20 cellular contexts compared by ENCODE assay signal in the genomic region with DNA sequence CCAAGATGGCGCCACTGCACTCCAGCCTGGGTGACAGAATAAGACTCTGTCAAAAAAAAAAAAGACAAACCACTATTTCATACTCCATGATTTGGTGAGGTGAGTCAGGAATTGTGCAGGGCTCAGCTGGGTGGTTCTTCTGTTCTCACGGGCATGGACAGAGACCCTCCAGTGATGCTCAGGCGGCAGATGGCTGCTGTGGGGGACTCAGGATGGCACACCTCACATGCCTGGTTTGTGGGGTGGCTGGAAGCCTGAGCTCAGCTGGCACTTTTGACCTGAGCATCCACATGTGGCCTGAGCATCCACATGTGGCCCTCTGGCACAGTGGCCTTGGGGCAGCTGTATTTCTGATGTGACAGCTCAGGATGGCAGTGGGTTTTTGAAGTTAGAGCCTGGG.
DNase-seq lines count a peak whose midpoint lies in the region; ATAC-seq, FAIRE-seq and TF ChIP-seq lines count a peak whose summit lies in the region.
"Had no signal": no experiment of that assay in that cellular context is flagged by ENCODE, and none has a peak within 500 bp of the region (broad histone marks: within the 10 kb centered on the region; RNA-seq: fewer than 3 reads in every experiment).

No MANE protein-coding gene starts in this region.

- peaks cover 13% of the 10 kb centered on the region; the same call in 2 of the 3 replicates for H3K36me3 Mint-ChIP-seq in GM23338 (ENCODE audit: low read depth)

- H3K56ac ChIP-seq in H1 (replicated peaks; ENCODE audit: insufficient read length, low read depth, low read length): no peak overlapping the region

- H3K9me2 ChIP-seq in GM23338 (ENCODE audit: insufficient read depth): no peaks in the 10 kb centered on the region

- H2BK5ac ChIP-seq in H1 (ENCODE audit: low read depth, low read length) (no peak overlapping the region), neuronal stem cell (ENCODE audit: low read length) (no peak overlapping the region)

- H3K9me3 Mint-ChIP-seq in GM23338: peaks cover 14% of the 10 kb centered on the region
- H3K9me3 Mint-ChIP-seq: CD4-positive, alpha-beta T cell had no signal

- H3K18ac ChIP-seq in H1 (ENCODE audit: extremely low read depth, low read length): no peak overlapping the region
- peak overlapping the region; percentile 58 for H3K18ac ChIP-seq in neuronal stem cell (ENCODE audit: low read length)

- no peak overlapping the region for H4K5ac ChIP-seq in H1 (ENCODE audit: insufficient read length, low read depth, low read length)

- CTCF ChIA-PET in H1 (lab: Charles Lee; ENCODE audit: partially characterized antibody): no interaction called here

- H3K4me2 ChIP-seq in BLaER1: peak overlapping the region; percentile 93
- no peak overlapping the region for H3K4me2 ChIP-seq in GM23338
- H3K4me2 ChIP-seq in H1 (ENCODE audit: insufficient read depth in 1 of 2, low read depth in 2 of 2, low read length in 2 of 2): no peak overlapping the region
- H3K4me2 ChIP-seq in neuronal stem cell (ENCODE audit: insufficient read depth, low read length, poor library complexity, severe bottlenecking): no peak overlapping the region

- H3K27ac ChIP-seq in BLaER1 (peak overlapping the region; percentile 93), GM23338 (ENCODE audit: low read depth) (no peak overlapping the region), H1 (ENCODE audit: low read depth, low read length) (no peak overlapping the region), neuronal stem cell (replicated peaks; ENCODE audit: low read length) (no peak overlapping the region)
- H3K27ac ChIP-seq: C4-2B, HL-60 had no signal

- H3K4me3 ChIP-seq in BLaER1: peak overlapping the region; percentile 4; the same call in 1 of the 2 replicates
- H3K4me3 ChIP-seq in GM23338: no peak overlapping the region
- H3K4me3 ChIP-seq in H1 (ENCODE audit: extremely low read depth in 1 of 4, insufficient read depth in 2 of 4, low read depth in 3 of 4, low read length in 4 of 4): no peak overlapping the region
- H3K4me3 ChIP-seq in neuronal stem cell (ENCODE audit: low read length in 2 of 2): no peak overlapping the region
- H3K4me3 ChIP-seq: K562 had no signal

- H3K4me1 ChIP-seq in BLaER1 (peaks cover 86% of the 10 kb centered on the region), GM23338 (ENCODE audit: insufficient read depth) (peaks cover 18% of the 10 kb centered on the region), H1 (replicated peaks in 1 of 4; ENCODE audit: control insufficient read depth in 3 of 4, insufficient read depth in 4 of 4, low read length in 3 of 4) (peaks cover 7 to 19% (median 11%) of the 10 kb centered on the region in 4 experiments), neuronal stem cell (ENCODE audit: control insufficient read depth in 2 of 2, insufficient read depth in 1 of 2, low read depth in 1 of 2, low read length in 2 of 2) (peaks cover 25 to 46% of the 10 kb centered on the region in 2 donors)
- H3K4me1 ChIP-seq: Caco-2 had no signal

- H3K27me3 ChIP-seq in BLaER1: no peaks in the 10 kb centered on the region
- H3K27me3 ChIP-seq in GM23338 (ENCODE audit: insufficient read depth): no peaks in the 10 kb centered on the region
- no peaks in the 10 kb centered on the region for H3K27me3 ChIP-seq in H1 (replicated peaks in 1 of 4; ENCODE audit: control insufficient read depth in 3 of 4, extremely low read depth in 1 of 4, insufficient read depth in 3 of 4, low read length in 3 of 4)
- H3K27me3 ChIP-seq in neuronal stem cell (ENCODE audit: control insufficient read depth in 3 of 3, insufficient read depth in 3 of 3, low read depth in 1 of 3, low read length in 3 of 3): no peaks in the 10 kb centered on the region

- H3K27ac Mint-ChIP-seq in GM23338: no peak overlapping the region
- H3K27ac Mint-ChIP-seq: B cell; CD4-positive, alpha-beta T cell; H9 had no signal

- no peak overlapping the region for H2AK5ac ChIP-seq in H1 (ENCODE audit: low read depth, low read length)
- H2AK5ac ChIP-seq in neuronal stem cell (ENCODE audit: low read depth, low read length): peak overlapping the region; percentile 22

- FAIRE-seq in H1 (lab: Jason Lieb, UNC): no peak
- FAIRE-seq: D721Med, GM12892, GM18507, K562 had no signal

- no peak overlapping the region for H2AFZ ChIP-seq in GM23338
- no peak overlapping the region for H2AFZ ChIP-seq in H1 (ENCODE audit: low read length)
- H2AFZ ChIP-seq in neuronal stem cell (ENCODE audit: low read length): no peak overlapping the region

- TF ChIP-seq CTCF in GM23338 (conservative IDR thresholded peaks at IDR 0.05; ENCODE audit: low read depth in 2 of 2): no peak
- no peak for TF ChIP-seq CTCF in H1 (IDR thresholded peaks at IDR 0.05; ENCODE audit: control extremely low read depth in 1 of 3, insufficient read depth in 1 of 3, low read depth in 1 of 3, low read length in 3 of 3)

- no peaks in the 10 kb centered on the region for H3F3A ChIP-seq in GM23338 (replicated peaks; ENCODE audit: low read depth)

- H3K36me3 ChIP-seq in BLaER1 (no peaks in the 10 kb centered on the region), GM23338 (ENCODE audit: insufficient read depth) (no peaks in the 10 kb centered on the region; the same call in 1 of the 2 replicates), H1 (ENCODE audit: control insufficient read depth in 2 of 4, insufficient read depth in 4 of 4, low read length in 3 of 4) (no peaks in the 10 kb centered on the region; a peak in 2 of 8 replicates), neuronal stem cell (replicated peaks in 1 of 2; ENCODE audit: control insufficient read depth in 2 of 2, insufficient read depth in 2 of 2, low read length in 2 of 2) (peaks cover 0 to 2% of the 10 kb centered on the region in 2 donors)

- H2BK12ac ChIP-seq in H1 (ENCODE audit: low read depth, low read length) (no peak overlapping the region), neuronal stem cell (ENCODE audit: low read length) (no peak overlapping the region)

- H2BK20ac ChIP-seq in H1 (ENCODE audit: low read length): no peak overlapping the region

- peaks cover 11% of the 10 kb centered on the region; the same call in 1 of the 2 replicates for H3K23me2 ChIP-seq in H1 (ENCODE audit: low read depth, low read length)

- 80% methylated on average over 3 of the region's 3 CpGs; no CpG with 5 or more reads in 1 of the 2 experiments for WGBS in H1 (ENCODE audit: extremely low coverage in 1 of 2, insufficient coverage in 1 of 2, insufficient read length in 1 of 2, insufficient replicate concordance in 2 of 2, low coverage in 1 of 2, low lambda C conversion rate in 2 of 2, missing lambda C conversion rate in 1 of 2), 2 experiments
- no CpG with 5 or more reads among the region's 3 CpGs for WGBS in neuronal stem cell (ENCODE audit: extremely low coverage in 2 of 2, insufficient read length in 2 of 2, insufficient replicate concordance in 1 of 2), 2 donors

- H2BK120ac ChIP-seq in H1 (replicated peaks; ENCODE audit: low read depth, low read length) (peak overlapping the region; percentile 61), neuronal stem cell (ENCODE audit: low read depth, low read length) (no peak overlapping the region)

- TF ChIP-seq EP300 in H1 (IDR thresholded peaks at IDR 0.05; ENCODE audit: borderline replicate concordance in 1 of 2, low read depth in 2 of 2, low read length in 2 of 2): no peak

- H3K14ac ChIP-seq in H1 (ENCODE audit: insufficient read length) (no peak overlapping the region), neuronal stem cell (ENCODE audit: low read length) (no peak overlapping the region)

- H3K4ac ChIP-seq in H1 (replicated peaks; ENCODE audit: insufficient read length, low read depth, low read length) (no peak overlapping the region), neuronal stem cell (ENCODE audit: low read length) (no peak overlapping the region)

- H4K8ac ChIP-seq in H1 (ENCODE audit: extremely low read depth, insufficient read depth, low read length) (no peak overlapping the region; the same call in 1 of the 2 replicates), neuronal stem cell (ENCODE audit: low read depth, low read length) (no peak overlapping the region)

- no peak overlapping the region for H3K4me3 Mint-ChIP-seq in GM23338
- H3K4me3 Mint-ChIP-seq: B cell; CD4-positive, alpha-beta T cell; H9 had no signal

- TF ChIP-seq RAD21 in H1 (IDR thresholded peaks at IDR 0.05 in 1 of 2, conservative IDR thresholded peaks at IDR 0.05 in 1 of 2; ENCODE audit: low read depth in 2 of 2, low read length in 2 of 2): no peak

- H4K91ac ChIP-seq in H1 (replicated peaks; ENCODE audit: insufficient read length, low read length) (no peak overlapping the region), neuronal stem cell (ENCODE audit: low read depth, low read length, poor library complexity) (no peak overlapping the region)

- H3K27me3 Mint-ChIP-seq in GM23338 (ENCODE audit: insufficient read depth, low read depth, poor library complexity): peaks cover 3% of the 10 kb centered on the region
- H3K27me3 Mint-ChIP-seq: B cell; CD4-positive, alpha-beta T cell had no signal

- no peaks in the 10 kb centered on the region for H3K79me2 ChIP-seq in GM23338 (replicated peaks; ENCODE audit: insufficient read depth)
- 0 out of 4 replicates have a peak, but pooled peaks cover 0 to 5% of the 10 kb centered on the region in 2 experiments for H3K79me2 ChIP-seq in H1 (ENCODE audit: control insufficient read depth in 1 of 2, insufficient read depth in 2 of 2, low read length in 2 of 2)

- H3K23ac ChIP-seq in H1 (ENCODE audit: insufficient read length) (no peak overlapping the region), neuronal stem cell (ENCODE audit: low read depth, low read length, poor library complexity) (no peak overlapping the region)

- no peak overlapping the region for H2BK15ac ChIP-seq in H1 (ENCODE audit: low read length)
- peak overlapping the region; percentile 71 for H2BK15ac ChIP-seq in neuronal stem cell (ENCODE audit: low read length)

- H3K9ac ChIP-seq in BLaER1: peak overlapping the region; percentile 30; the same call in 1 of the 2 replicates
- no peak overlapping the region for H3K9ac ChIP-seq in H1 (replicated peaks in 1 of 4; ENCODE audit: extremely low read depth in 1 of 4, low read depth in 3 of 4, low read length in 3 of 4)
- no peak overlapping the region for H3K9ac ChIP-seq in neuronal stem cell (ENCODE audit: low read depth, low read length, poor library complexity)

- no peak for TF ChIP-seq POLR2A in H1 (IDR thresholded peaks at IDR 0.05; ENCODE audit: control extremely low read depth in 1 of 2, low read depth in 2 of 2, low read length in 2 of 2)

- POLR2A ChIA-PET in H1 (lab: Charles Lee; ENCODE audit: partially characterized antibody): no interaction called here

- no peaks in the 10 kb centered on the region for H4K20me1 ChIP-seq in BLaER1
- no peaks in the 10 kb centered on the region for H4K20me1 ChIP-seq in GM23338 (replicated peaks; ENCODE audit: insufficient read depth)
- H4K20me1 ChIP-seq in H1 (replicated peaks in 1 of 2; ENCODE audit: control insufficient read depth in 1 of 2, insufficient read depth in 2 of 2, low read length in 2 of 2): peaks cover 0 to 4% of the 10 kb centered on the region in 2 experiments

- ATAC-seq in GM23338: no peak
- ATAC-seq: K562 had no signal

- peaks cover 19% of the 10 kb centered on the region for H3K4me1 Mint-ChIP-seq in GM23338
- H3K4me1 Mint-ChIP-seq: B cell had no signal

- DNase-seq in GM23338 (ENCODE audit: low spot score) (no peak), H1 (ENCODE audit: low read depth in 1 of 2, low spot score in 2 of 2) (no peak), neuronal stem cell (ENCODE audit: low spot score) (no peak), medulla oblongata (ENCODE audit: extremely low spot score) (no peak), NCI-H510A (lab: John Stamatoyannopoulos, UW) (no peak)
- DNase-seq in effector CD8-positive, alpha-beta T cell (lab: John Stamatoyannopoulos, UW): no peak
- DNase-seq: Caco-2; CD4-positive, alpha-beta T cell; GDM1; GOT3; H9; IMR-90 had no signal

- no peaks in the 10 kb centered on the region for H3K79me1 ChIP-seq in H1 (ENCODE audit: low read depth, low read length)
- H3K79me1 ChIP-seq in neuronal stem cell (ENCODE audit: low read depth, low read length): peaks cover 2% of the 10 kb centered on the region

- H3K9me3 ChIP-seq in BLaER1 (peaks cover 24% of the 10 kb centered on the region), H1 (ENCODE audit: insufficient read depth in 2 of 2, low read depth in 1 of 2, low read length in 1 of 2) (peaks cover 7 to 9% of the 10 kb centered on the region in 2 experiments), neuronal stem cell (replicated peaks in 1 of 2; ENCODE audit: control insufficient read depth in 2 of 2, insufficient read depth in 1 of 2, low read depth in 1 of 2, low read length in 2 of 2) (peaks cover 6 to 8% of the 10 kb centered on the region in 2 donors)
- H3K9me3 ChIP-seq: Caco-2 had no signal
